In genomic region chr13:66915596-66916185, GRCh38 we compare ENCODE assay signal across 14 cellular contexts.
A peak's percentile ranks its signal among the peaks of the same experiment; 100 is the strongest.
DNase-seq lines count a peak whose midpoint lies in the region; ATAC-seq and TF ChIP-seq lines count a peak whose summit lies in the region.
"Had no signal": no experiment of that assay in that cellular context is flagged by ENCODE, and none has a peak within 500 bp of the region (broad histone marks: within the 10 kb centered on the region; RNA-seq: fewer than 3 reads in every experiment).

No MANE protein-coding gene starts in this region.

- intact Hi-C loops in OCI-LY7 (cut with micrococcal nuclease; ENCODE audit: unreplicated experiment) = no loop called here
- intact Hi-C loops in dorsolateral prefrontal cortex (cut with DNase I) = no loop called here

- H3K27ac ChIP-seq in OCI-LY7 (ENCODE audit: low read depth, low read length, poor library complexity, severe bottlenecking) = no peak overlapping the region
- peak overlapping the region in 52 of 59 donors; percentile 0 to 74 (median 51) for H3K27ac ChIP-seq in dorsolateral prefrontal cortex
- H3K27ac ChIP-seq in neuronal stem cell (replicated peaks; ENCODE audit: low read length) = no peak overlapping the region
- H3K27ac ChIP-seq: right lobe of liver had no signal

- WGBS in neuronal stem cell (ENCODE audit: extremely low coverage in 2 of 2, insufficient read length in 2 of 2, insufficient replicate concordance in 1 of 2), 2 donors = no CpG with 5 or more reads among the region's 1 CpG

- POLR2A ChIA-PET in OCI-LY7 (lab: Charles Lee) = interaction anchor here (0.5 to 3.1 kb wide), 15 partner anchors 10 to 720 kb away, joined by 3 to 17 read pairs (median 4); no protein-coding TSS in a partner anchor

- no peak for ATAC-seq in HG02642 (IDR thresholded peaks at IDR 0.05; ENCODE audit: poor library complexity, unreplicated experiment)
- ATAC-seq in GM18511 (IDR thresholded peaks at IDR 0.05; ENCODE audit: unreplicated experiment) = no peak
- ATAC-seq: natural killer cell, right lobe of liver had no signal

- no peaks in the 10 kb centered on the region for H3K27me3 ChIP-seq in dorsolateral prefrontal cortex
- H3K27me3 ChIP-seq in neuronal stem cell (ENCODE audit: control insufficient read depth in 3 of 3, insufficient read depth in 3 of 3, low read depth in 1 of 3, low read length in 3 of 3) = no peaks in the 10 kb centered on the region
- H3K27me3 ChIP-seq: right lobe of liver had no signal

- no peak overlapping the region for H3K4ac ChIP-seq in neuronal stem cell (ENCODE audit: low read length)

- H2BK12ac ChIP-seq in neuronal stem cell (ENCODE audit: low read length) = no peak overlapping the region

- H2AK5ac ChIP-seq in neuronal stem cell (ENCODE audit: low read depth, low read length) = no peak overlapping the region

- H3K9ac ChIP-seq in neuronal stem cell (ENCODE audit: low read depth, low read length, poor library complexity) = no peak overlapping the region

- H3K4me1 ChIP-seq in OCI-LY7 (ENCODE audit: insufficient read depth, low read length, poor library complexity, severe bottlenecking) = peaks cover 8% of the 10 kb centered on the region
- H3K4me1 ChIP-seq in neuronal stem cell (ENCODE audit: control insufficient read depth in 2 of 2, insufficient read depth in 1 of 2, low read depth in 1 of 2, low read length in 2 of 2) = peaks cover 0 to 2% of the 10 kb centered on the region in 2 donors
- H3K4me1 ChIP-seq: right lobe of liver had no signal

- no peaks in the 10 kb centered on the region for H4K20me1 ChIP-seq in OCI-LY7 (ENCODE audit: insufficient read depth, low read length)

- no peak overlapping the region for H3K4me2 ChIP-seq in OCI-LY7 (ENCODE audit: low read length)
- no peak overlapping the region for H3K4me2 ChIP-seq in neuronal stem cell (ENCODE audit: insufficient read depth, low read length, poor library complexity, severe bottlenecking)

- no TSS peak for BruUV-seq in OCI-LY7 (replicated peaks; lab: Mats Ljungman, UMichigan)

- no peak overlapping the region for H2BK15ac ChIP-seq in neuronal stem cell (ENCODE audit: low read length)

- no peak for TF ChIP-seq CTCF in OCI-LY7 (conservative IDR thresholded peaks at IDR 0.05; ENCODE audit: low read length)
- no peak for TF ChIP-seq CTCF in dorsolateral prefrontal cortex (IDR thresholded peaks at IDR 0.05 in 54 of 56, conservative IDR thresholded peaks at IDR 0.05 in 2 of 56; ENCODE audit: low read depth in 1 of 56, partially characterized antibody in 56 of 56)

- H3K9me2 ChIP-seq in OCI-LY7 (ENCODE audit: insufficient read depth, low read length) = no peaks in the 10 kb centered on the region

- H3K18ac ChIP-seq in neuronal stem cell (ENCODE audit: low read length) = no peak overlapping the region

- H3K14ac ChIP-seq in neuronal stem cell (ENCODE audit: low read length) = no peak overlapping the region

- no peaks in the 10 kb centered on the region for H3K79me2 ChIP-seq in OCI-LY7 (ENCODE audit: insufficient read depth, low read depth, low read length)

- no peak overlapping the region for H4K8ac ChIP-seq in neuronal stem cell (ENCODE audit: low read depth, low read length)

- H3K4me3 ChIP-seq in OCI-LY7 (ENCODE audit: low read depth, low read length, poor library complexity, severe bottlenecking) = no peak overlapping the region
- peak overlapping the region in 11 of 59 donors; percentile 1 to 25 (median 7) for H3K4me3 ChIP-seq in dorsolateral prefrontal cortex
- no peak overlapping the region for H3K4me3 ChIP-seq in neuronal stem cell (ENCODE audit: low read length in 2 of 2)
- H3K4me3 ChIP-seq: right lobe of liver had no signal

- no peak overlapping the region for H4K91ac ChIP-seq in neuronal stem cell (ENCODE audit: low read depth, low read length, poor library complexity)

- H2BK120ac ChIP-seq in neuronal stem cell (ENCODE audit: low read depth, low read length) = no peak overlapping the region

- H3K79me1 ChIP-seq in neuronal stem cell (ENCODE audit: low read depth, low read length) = no peaks in the 10 kb centered on the region

- DNase-seq in ELR (ENCODE audit: low read depth) = peak; percentile 68
- DNase-seq in OCI-LY7 (ENCODE audit: low spot score) = peak; percentile 27
- DNase-seq in dorsolateral prefrontal cortex = no peak
- DNase-seq in neuronal stem cell (ENCODE audit: low spot score) = no peak
- DNase-seq in NCI-H345 treated with DMSO at 0.1 percent for 48 hours (lab: John Stamatoyannopoulos, UW; ENCODE audit: unreplicated experiment) = no peak
- DNase-seq in NCI-H526 (lab: John Stamatoyannopoulos, UW) = no peak
- DNase-seq: activated T-cell treated with anti-CD3 and anti-CD28 coated beads, Interleukin-2, amount 50 U/mL, for 1 hour; aorta; effector memory CD4-positive, alpha-beta T cell; glutamatergic neuron; natural killer cell; right lobe of liver had no signal

- no peak overlapping the region for H3K23ac ChIP-seq in neuronal stem cell (ENCODE audit: low read depth, low read length, poor library complexity)

- H3K9me3 ChIP-seq in OCI-LY7 (ENCODE audit: low read length) (peaks cover 17% of the 10 kb centered on the region), neuronal stem cell (replicated peaks in 1 of 2; ENCODE audit: control insufficient read depth in 2 of 2, insufficient read depth in 1 of 2, low read depth in 1 of 2, low read length in 2 of 2) (no peaks in the 10 kb centered on the region)
- H3K9me3 ChIP-seq: right lobe of liver had no signal

- peak overlapping the region; percentile 58 for H2AFZ ChIP-seq in OCI-LY7 (ENCODE audit: low read length)
- H2AFZ ChIP-seq in neuronal stem cell (ENCODE audit: low read length) = peak overlapping the region; percentile 72

- CTCF ChIA-PET in OCI-LY7 (lab: Charles Lee; ENCODE audit: unreplicated experiment) = no interaction called here

- H3K36me3 ChIP-seq in OCI-LY7 (ENCODE audit: insufficient read depth, low read length) = peaks cover 9% of the 10 kb centered on the region; the same call in 1 of the 2 replicates
- no peaks in the 10 kb centered on the region for H3K36me3 ChIP-seq in neuronal stem cell (replicated peaks in 1 of 2; ENCODE audit: control insufficient read depth in 2 of 2, insufficient read depth in 2 of 2, low read length in 2 of 2)
- H3K36me3 ChIP-seq: right lobe of liver had no signal

- no peak overlapping the region for H2BK5ac ChIP-seq in neuronal stem cell (ENCODE audit: low read length)

Comparison
In these comparisons a context has a peak if more than half of its experiments do, and no peak if none do; other contexts are left out.
1. DNase-seq: peak in ELR (single experiment) and OCI-LY7 (single experiment); none in dorsolateral prefrontal cortex (0 of 10), neuronal stem cell (single experiment), NCI-H345 treated with DMSO at 0.1 percent for 48 hours (single experiment) and NCI-H526 (0 of 2).
2. H3K27ac ChIP-seq: peak in dorsolateral prefrontal cortex (52 of 59); none in OCI-LY7 (single experiment) and neuronal stem cell (single experiment).